ENCODE assay signal across 1 cellular context in genomic region chr1:25360596-25361581, GRCh38.
A peak's percentile ranks its signal among the peaks of the same experiment; 100 is the strongest.
TF ChIP-seq lines count a peak whose summit lies in the region.

No MANE protein-coding gene starts in this region.

TF ChIP-seq in K562, 482 proteins besides CTCF, POLR2A, EP300 and RAD21 (continued from another document and continues in another):
- TF ChIP-seq CEBPG (CRISPR knock-in tag; IDR thresholded peaks at IDR 0.05) (no peak), CEBPG (tag; conservative IDR thresholded peaks at IDR 0.05 in 1 of 2, IDR thresholded peaks at IDR 0.05 in 1 of 2) (peak; percentile 23 to 65; a peak in 3 of 4 replicates), ZBED1 (IDR thresholded peaks at IDR 0.05) (no peak), ZNF143 (CRISPR knock-in tag; IDR thresholded peaks at IDR 0.05) (no peak), ZNF444 (CRISPR knock-in tag; IDR thresholded peaks at IDR 0.05) (0 out of 2 replicates have a peak, but pooled peaks have one; percentile 22), ZNF699 (CRISPR knock-in tag; IDR thresholded peaks at IDR 0.05; ENCODE audit: insufficient replicate concordance) (no peak), CTBP1 (IDR thresholded peaks at IDR 0.05; ENCODE audit: borderline replicate concordance) (peak; percentile 36; the same call in 1 of the 2 replicates), RNF2 (IDR thresholded peaks at IDR 0.05) (no peak), NR4A1 (CRISPR knock-in tag; IDR thresholded peaks at IDR 0.05) (no peak), NR4A1 (tag; IDR thresholded peaks at IDR 0.05) (0 out of 2 replicates have a peak, but pooled peaks have one; percentile 27), ZNF174 (CRISPR knock-in tag; IDR thresholded peaks at IDR 0.05) (no peak), ZFP1 (CRISPR knock-in tag; IDR thresholded peaks at IDR 0.05) (no peak), SMARCA5 (IDR thresholded peaks at IDR 0.05) (no peak), IRF9 (tag; IDR thresholded peaks at IDR 0.05) (no peak), CSDE1 (IDR thresholded peaks at IDR 0.05) (no peak), NR2F6 (CRISPR knock-in tag; IDR thresholded peaks at IDR 0.05) (no peak), HBP1 (CRISPR knock-in tag; IDR thresholded peaks at IDR 0.05) (no peak), ZBTB7A (IDR thresholded peaks at IDR 0.05; ENCODE audit: borderline replicate concordance, control insufficient read depth, low read depth, low read length) (no peak), ZBTB33 (CRISPR knock-in tag; IDR thresholded peaks at IDR 0.05) (no peak), MIER1 (IDR thresholded peaks at IDR 0.05; ENCODE audit: low read depth) (no peak), STAT5B (CRISPR knock-in tag; IDR thresholded peaks at IDR 0.05) (no peak), POLR2G (IDR thresholded peaks at IDR 0.05; ENCODE audit: low read depth, low read length) (no peak), FOSL1 (tag; conservative IDR thresholded peaks at IDR 0.05) (peak; percentile 97), SNRNP70 (optimal IDR thresholded peaks at IDR 0.05; ENCODE audit: low read depth, low read length) (no peak), TSC22D4 (tag; IDR thresholded peaks at IDR 0.05) (no peak), RFX1 (IDR thresholded peaks at IDR 0.05) (no peak), DACH1 (IDR thresholded peaks at IDR 0.05; ENCODE audit: partially characterized antibody) (no peak), PML (IDR thresholded peaks at IDR 0.05; ENCODE audit: low read length) (no peak), TCF7 (IDR thresholded peaks at IDR 0.05; ENCODE audit: borderline replicate concordance) (no peak), BMI1 (IDR thresholded peaks at IDR 0.05; ENCODE audit: low read length) (no peak), FUS (optimal IDR thresholded peaks at IDR 0.05; ENCODE audit: low read depth, low read length) (no peak), GATAD2A (IDR thresholded peaks at IDR 0.05) (no peak), ZNF3 (CRISPR knock-in tag; IDR thresholded peaks at IDR 0.05) (no peak), ATF7 (IDR thresholded peaks at IDR 0.05) (no peak), ZNF134 (CRISPR knock-in tag; conservative IDR thresholded peaks at IDR 0.05) (no peak), ETV5 (CRISPR knock-in tag; IDR thresholded peaks at IDR 0.05; ENCODE audit: low read depth) (no peak), KLF1 (tag; IDR thresholded peaks at IDR 0.05) (no peak), MBD1 (CRISPR knock-in tag; IDR thresholded peaks at IDR 0.05) (no peak), ZNF175 (CRISPR knock-in tag; IDR thresholded peaks at IDR 0.05; ENCODE audit: low read depth) (peak; percentile 91), MBD2 (IDR thresholded peaks at IDR 0.05; ENCODE audit: borderline replicate concordance, low read depth) (no peak), ZNF778 (CRISPR knock-in tag; IDR thresholded peaks at IDR 0.05) (no peak), GTF2B (IDR thresholded peaks at IDR 0.05; ENCODE audit: extremely low read depth, insufficient read length) (no peak), NFE2 (IDR thresholded peaks at IDR 0.05; ENCODE audit: low read depth) (peak; percentile 68; the same call in 1 of the 2 replicates)
- TF ChIP-seq, protein P1, sequence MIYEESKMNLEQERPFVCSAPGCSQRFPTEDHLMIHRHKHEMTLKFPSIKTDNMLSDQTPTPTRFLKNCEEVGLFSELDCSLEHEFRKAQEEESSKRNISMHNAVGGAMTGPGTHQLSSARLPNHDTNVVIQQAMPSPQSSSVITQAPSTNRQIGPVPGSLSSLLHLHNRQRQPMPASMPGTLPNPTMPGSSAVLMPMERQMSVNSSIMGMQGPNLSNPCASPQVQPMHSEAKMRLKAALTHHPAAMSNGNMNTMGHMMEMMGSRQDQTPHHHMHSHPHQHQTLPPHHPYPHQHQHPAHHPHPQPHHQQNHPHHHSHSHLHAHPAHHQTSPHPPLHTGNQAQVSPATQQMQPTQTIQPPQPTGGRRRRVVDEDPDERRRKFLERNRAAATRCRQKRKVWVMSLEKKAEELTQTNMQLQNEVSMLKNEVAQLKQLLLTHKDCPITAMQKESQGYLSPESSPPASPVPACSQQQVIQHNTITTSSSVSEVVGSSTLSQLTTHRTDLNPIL (CRISPR knock-in tag; IDR thresholded peaks at IDR 0.05), result no peak
- TF ChIP-seq, protein P2, sequence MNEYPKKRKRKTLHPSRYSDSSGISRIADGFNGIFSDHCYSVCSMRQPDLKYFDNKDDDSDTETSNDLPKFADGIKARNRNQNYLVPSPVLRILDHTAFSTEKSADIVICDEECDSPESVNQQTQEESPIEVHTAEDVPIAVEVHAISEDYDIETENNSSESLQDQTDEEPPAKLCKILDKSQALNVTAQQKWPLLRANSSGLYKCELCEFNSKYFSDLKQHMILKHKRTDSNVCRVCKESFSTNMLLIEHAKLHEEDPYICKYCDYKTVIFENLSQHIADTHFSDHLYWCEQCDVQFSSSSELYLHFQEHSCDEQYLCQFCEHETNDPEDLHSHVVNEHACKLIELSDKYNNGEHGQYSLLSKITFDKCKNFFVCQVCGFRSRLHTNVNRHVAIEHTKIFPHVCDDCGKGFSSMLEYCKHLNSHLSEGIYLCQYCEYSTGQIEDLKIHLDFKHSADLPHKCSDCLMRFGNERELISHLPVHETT (CRISPR knock-in tag; conservative IDR thresholded peaks at IDR 0.05 in 1 of 2, IDR thresholded peaks at IDR 0.05 in 1 of 2), result no peak
- TF ChIP-seq, protein P3, sequence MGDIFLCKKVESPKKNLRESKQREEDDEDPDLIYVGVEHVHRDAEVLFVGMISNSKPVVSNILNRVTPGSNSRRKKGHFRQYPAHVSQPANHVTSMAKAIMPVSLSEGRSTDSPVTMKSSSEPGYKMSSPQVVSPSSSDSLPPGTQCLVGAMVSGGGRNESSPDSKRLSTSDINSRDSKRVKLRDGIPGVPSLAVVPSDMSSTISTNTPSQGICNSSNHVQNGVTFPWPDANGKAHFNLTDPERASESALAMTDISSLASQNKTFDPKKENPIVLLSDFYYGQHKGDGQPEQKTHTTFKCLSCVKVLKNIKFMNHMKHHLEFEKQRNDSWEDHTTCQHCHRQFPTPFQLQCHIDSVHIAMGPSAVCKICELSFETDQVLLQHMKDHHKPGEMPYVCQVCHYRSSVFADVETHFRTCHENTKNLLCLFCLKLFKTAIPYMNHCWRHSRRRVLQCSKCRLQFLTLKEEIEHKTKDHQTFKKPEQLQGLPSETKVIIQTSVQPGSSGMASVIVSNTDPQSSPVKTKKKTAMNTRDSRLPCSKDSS (IDR thresholded peaks at IDR 0.05; ENCODE audit: low read depth, partially characterized antibody), result no peak
- TF ChIP-seq, protein P4, sequence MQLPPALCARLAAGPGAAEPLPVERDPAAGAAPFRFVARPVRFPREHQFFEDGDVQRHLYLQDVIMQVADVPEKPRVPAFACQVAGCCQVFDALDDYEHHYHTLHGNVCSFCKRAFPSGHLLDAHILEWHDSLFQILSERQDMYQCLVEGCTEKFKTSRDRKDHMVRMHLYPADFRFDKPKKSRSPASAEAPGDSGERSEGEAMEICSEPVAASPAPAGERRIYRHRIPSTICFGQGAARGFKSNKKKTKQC (CRISPR knock-in tag; IDR thresholded peaks at IDR 0.05), result no peak
- TF ChIP-seq, protein P5, sequence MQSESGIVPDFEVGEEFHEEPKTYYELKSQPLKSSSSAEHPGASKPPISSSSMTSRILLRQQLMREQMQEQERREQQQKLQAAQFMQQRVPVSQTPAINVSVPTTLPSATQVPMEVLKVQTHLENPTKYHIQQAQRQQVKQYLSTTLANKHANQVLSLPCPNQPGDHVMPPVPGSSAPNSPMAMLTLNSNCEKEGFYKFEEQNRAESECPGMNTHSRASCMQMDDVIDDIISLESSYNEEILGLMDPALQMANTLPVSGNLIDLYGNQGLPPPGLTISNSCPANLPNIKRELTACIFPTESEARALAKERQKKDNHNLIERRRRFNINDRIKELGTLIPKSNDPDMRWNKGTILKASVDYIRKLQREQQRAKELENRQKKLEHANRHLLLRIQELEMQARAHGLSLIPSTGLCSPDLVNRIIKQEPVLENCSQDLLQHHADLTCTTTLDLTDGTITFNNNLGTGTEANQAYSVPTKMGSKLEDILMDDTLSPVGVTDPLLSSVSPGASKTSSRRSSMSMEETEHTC (IDR thresholded peaks at IDR 0.05), result no peak
- TF ChIP-seq, protein P6, sequence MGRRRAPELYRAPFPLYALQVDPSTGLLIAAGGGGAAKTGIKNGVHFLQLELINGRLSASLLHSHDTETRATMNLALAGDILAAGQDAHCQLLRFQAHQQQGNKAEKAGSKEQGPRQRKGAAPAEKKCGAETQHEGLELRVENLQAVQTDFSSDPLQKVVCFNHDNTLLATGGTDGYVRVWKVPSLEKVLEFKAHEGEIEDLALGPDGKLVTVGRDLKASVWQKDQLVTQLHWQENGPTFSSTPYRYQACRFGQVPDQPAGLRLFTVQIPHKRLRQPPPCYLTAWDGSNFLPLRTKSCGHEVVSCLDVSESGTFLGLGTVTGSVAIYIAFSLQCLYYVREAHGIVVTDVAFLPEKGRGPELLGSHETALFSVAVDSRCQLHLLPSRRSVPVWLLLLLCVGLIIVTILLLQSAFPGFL (CRISPR knock-in tag; IDR thresholded peaks at IDR 0.05), result no peak
- TF ChIP-seq, protein P7, sequence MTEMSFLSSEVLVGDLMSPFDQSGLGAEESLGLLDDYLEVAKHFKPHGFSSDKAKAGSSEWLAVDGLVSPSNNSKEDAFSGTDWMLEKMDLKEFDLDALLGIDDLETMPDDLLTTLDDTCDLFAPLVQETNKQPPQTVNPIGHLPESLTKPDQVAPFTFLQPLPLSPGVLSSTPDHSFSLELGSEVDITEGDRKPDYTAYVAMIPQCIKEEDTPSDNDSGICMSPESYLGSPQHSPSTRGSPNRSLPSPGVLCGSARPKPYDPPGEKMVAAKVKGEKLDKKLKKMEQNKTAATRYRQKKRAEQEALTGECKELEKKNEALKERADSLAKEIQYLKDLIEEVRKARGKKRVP (CRISPR knock-in tag; IDR thresholded peaks at IDR 0.05), result no peak
- TF ChIP-seq, protein P8, sequence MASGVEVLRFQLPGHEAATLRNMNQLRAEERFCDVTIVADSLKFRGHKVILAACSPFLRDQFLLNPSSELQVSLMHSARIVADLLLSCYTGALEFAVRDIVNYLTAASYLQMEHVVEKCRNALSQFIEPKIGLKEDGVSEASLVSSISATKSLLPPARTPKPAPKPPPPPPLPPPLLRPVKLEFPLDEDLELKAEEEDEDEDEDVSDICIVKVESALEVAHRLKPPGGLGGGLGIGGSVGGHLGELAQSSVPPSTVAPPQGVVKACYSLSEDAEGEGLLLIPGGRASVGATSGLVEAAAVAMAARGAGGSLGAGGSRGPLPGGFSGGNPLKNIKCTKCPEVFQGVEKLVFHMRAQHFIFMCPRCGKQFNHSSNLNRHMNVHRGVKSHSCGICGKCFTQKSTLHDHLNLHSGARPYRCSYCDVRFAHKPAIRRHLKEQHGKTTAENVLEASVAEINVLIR (CRISPR knock-in tag; IDR thresholded peaks at IDR 0.05), result no peak
- TF ChIP-seq, protein P9, sequence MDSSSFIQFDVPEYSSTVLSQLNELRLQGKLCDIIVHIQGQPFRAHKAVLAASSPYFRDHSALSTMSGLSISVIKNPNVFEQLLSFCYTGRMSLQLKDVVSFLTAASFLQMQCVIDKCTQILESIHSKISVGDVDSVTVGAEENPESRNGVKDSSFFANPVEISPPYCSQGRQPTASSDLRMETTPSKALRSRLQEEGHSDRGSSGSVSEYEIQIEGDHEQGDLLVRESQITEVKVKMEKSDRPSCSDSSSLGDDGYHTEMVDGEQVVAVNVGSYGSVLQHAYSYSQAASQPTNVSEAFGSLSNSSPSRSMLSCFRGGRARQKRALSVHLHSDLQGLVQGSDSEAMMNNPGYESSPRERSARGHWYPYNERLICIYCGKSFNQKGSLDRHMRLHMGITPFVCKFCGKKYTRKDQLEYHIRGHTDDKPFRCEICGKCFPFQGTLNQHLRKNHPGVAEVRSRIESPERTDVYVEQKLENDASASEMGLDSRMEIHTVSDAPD (CRISPR knock-in tag; IDR thresholded peaks at IDR 0.05), result no peak
